25 cellular contexts compared by ENCODE assay signal in genomic region chr22:17271711-17272451, GRCh38. TPM values are rescaled to one million over a fixed set of nuclear protein-coding genes. Genes with fewer than 3 reads are reported as not detected.
DNase-seq lines count a peak whose midpoint lies in the region; ATAC-seq and TF ChIP-seq lines count a peak whose summit lies in the region.
"Had no signal": no experiment of that assay in that cellular context is flagged by ENCODE, and none has a peak within 500 bp of the region (broad histone marks: within the 10 kb centered on the region; RNA-seq: fewer than 3 reads in every experiment).

No MANE protein-coding gene starts in this region.

- POLR2A ChIA-PET in CD4-positive, alpha-beta T cell (lab: Charles Lee) = no interaction called here

- no peak overlapping the region for H3K27ac Mint-ChIP-seq in CD4-positive, alpha-beta T cell
- H3K27ac Mint-ChIP-seq in stimulated activated naive B cell treated with anti-CD40 and anti-IgM and Interleukin-4, amounts not matched to agents 10 μg/mL and 1 μg/mL and 100 μg/mL, for 72 hours = no peak overlapping the region
- H3K27ac Mint-ChIP-seq: activated T-helper 17 cell treated with anti-CD3 and anti-CD28 coated beads, Interleukin-2, amount 50 U/mL, for 72 hours had no signal

- no peaks in the 10 kb centered on the region for H3K27me3 Mint-ChIP-seq in CD4-positive, alpha-beta T cell
- H3K27me3 Mint-ChIP-seq in stimulated activated naive B cell treated with anti-CD40 and anti-IgM and Interleukin-4, amounts not matched to agents 10 μg/mL and 1 μg/mL and 100 μg/mL, for 72 hours = no peaks in the 10 kb centered on the region
- H3K27me3 Mint-ChIP-seq: activated T-helper 17 cell treated with anti-CD3 and anti-CD28 coated beads, Interleukin-2, amount 50 U/mL, for 72 hours; naive B cell had no signal

- no peaks in the 10 kb centered on the region for H3K36me3 ChIP-seq in OCI-LY1 (ENCODE audit: insufficient read depth, low read length)
- H3K36me3 ChIP-seq in lower lobe of right lung = no peaks in the 10 kb centered on the region
- no peaks in the 10 kb centered on the region for H3K36me3 ChIP-seq in spleen
- H3K36me3 ChIP-seq: ascending aorta, heart left ventricle, right atrium auricular region, thoracic aorta had no signal

- no peak overlapping the region for H3K4me3 Mint-ChIP-seq in CD4-positive, alpha-beta T cell
- no peak overlapping the region for H3K4me3 Mint-ChIP-seq in stimulated activated naive B cell treated with anti-CD40 and anti-IgM and Interleukin-4, amounts not matched to agents 10 μg/mL and 1 μg/mL and 100 μg/mL, for 72 hours
- H3K4me3 Mint-ChIP-seq: activated T-helper 17 cell treated with anti-CD3 and anti-CD28 coated beads, Interleukin-2, amount 50 U/mL, for 72 hours had no signal

- no peaks in the 10 kb centered on the region for H3K79me2 ChIP-seq in OCI-LY1 (ENCODE audit: insufficient read depth, low read length)

- no peaks in the 10 kb centered on the region for H4K20me1 ChIP-seq in OCI-LY1 (ENCODE audit: insufficient read depth, low read length)

- no peak overlapping the region for H3K9ac ChIP-seq in OCI-LY1 (ENCODE audit: low read length)

- no peaks in the 10 kb centered on the region for H3K9me3 ChIP-seq in OCI-LY1 (ENCODE audit: low read length)
- no peaks in the 10 kb centered on the region for H3K9me3 ChIP-seq in lower lobe of right lung
- no peaks in the 10 kb centered on the region for H3K9me3 ChIP-seq in spleen
- H3K9me3 ChIP-seq in CD4-positive, alpha-beta T cell (ENCODE audit: control insufficient read depth, low read length) = no peaks in the 10 kb centered on the region
- H3K9me3 ChIP-seq: ascending aorta, heart left ventricle, right atrium auricular region, thoracic aorta had no signal

- TF ChIP-seq POLR2A in spleen (IDR thresholded peaks at IDR 0.05) = no peak

- intact Hi-C loops in lower lobe of right lung (cut with DNase I) (no loop called here), spleen (cut with DNase I; ENCODE audit: low total_unique reads) (no loop called here)
- intact Hi-C loops in CD4-positive, alpha-beta T cell (cut with DNase I, micrococcal nuclease) = no loop called here

- H3K9me3 Mint-ChIP-seq in CD4-positive, alpha-beta T cell = no peaks in the 10 kb centered on the region
- H3K9me3 Mint-ChIP-seq in stimulated activated naive B cell treated with anti-CD40 and anti-IgM and Interleukin-4, amounts not matched to agents 10 μg/mL and 1 μg/mL and 100 μg/mL, for 72 hours = no peaks in the 10 kb centered on the region
- H3K9me3 Mint-ChIP-seq: activated naive CD4-positive, alpha-beta T cell treated with anti-CD3 and anti-CD28 coated beads, Interleukin-2, amount 50 U/mL, for 72 hours; activated T-helper 17 cell treated with anti-CD3 and anti-CD28 coated beads, Interleukin-2, amount 50 U/mL, for 72 hours; naive B cell had no signal

- no peak overlapping the region for H3K4me2 ChIP-seq in OCI-LY1 (ENCODE audit: low read length)

- WGBS in spleen, 5 donors = 86 to 95% (median 89%) methylated on average over 8 of the region's 8 CpGs

- CTCF ChIA-PET in CD4-positive, alpha-beta T cell (lab: Charles Lee) = no interaction called here

- no peaks in the 10 kb centered on the region for H3K27me3 ChIP-seq in OCI-LY1 (ENCODE audit: insufficient read depth, low read length)
- H3K27me3 ChIP-seq in lower lobe of right lung (ENCODE audit: low read depth) = no peaks in the 10 kb centered on the region
- no peaks in the 10 kb centered on the region for H3K27me3 ChIP-seq in spleen (replicated peaks in 1 of 7)
- no peaks in the 10 kb centered on the region for H3K27me3 ChIP-seq in CD4-positive, alpha-beta T cell (ENCODE audit: control insufficient read depth, insufficient read depth, low read length)
- H3K27me3 ChIP-seq: ascending aorta, right atrium auricular region had no signal

- no peak overlapping the region for H2AFZ ChIP-seq in OCI-LY1 (ENCODE audit: low read length)

- H3K27ac ChIP-seq in OCI-LY1 (ENCODE audit: low read depth, low read length, poor library complexity, severe bottlenecking) (peak overlapping the region; percentile 84), lower lobe of right lung (no peak overlapping the region), spleen (no peak overlapping the region)
- H3K27ac ChIP-seq in CD4-positive, alpha-beta T cell (ENCODE audit: low read depth, low read length) = no peak overlapping the region
- H3K27ac ChIP-seq: ascending aorta, epithelial cell of prostate, heart left ventricle, right atrium auricular region, thoracic aorta had no signal

- H3K4me1 ChIP-seq in OCI-LY1 (ENCODE audit: insufficient read depth, low read length, severe bottlenecking) = peaks cover 48% of the 10 kb centered on the region
- no peaks in the 10 kb centered on the region for H3K4me1 ChIP-seq in lower lobe of right lung
- peaks cover 0 to 9% (median under 1%) of the 10 kb centered on the region in 6 donors for H3K4me1 ChIP-seq in spleen
- H3K4me1 ChIP-seq: ascending aorta, heart left ventricle, right atrium auricular region had no signal

- no peaks in the 10 kb centered on the region for H3K36me3 Mint-ChIP-seq in CD4-positive, alpha-beta T cell (ENCODE audit: low read depth)
- no peaks in the 10 kb centered on the region for H3K36me3 Mint-ChIP-seq in stimulated activated naive B cell treated with anti-CD40 and anti-IgM and Interleukin-4, amounts not matched to agents 10 μg/mL and 1 μg/mL and 100 μg/mL, for 72 hours
- H3K36me3 Mint-ChIP-seq: activated naive CD4-positive, alpha-beta T cell treated with anti-CD3 and anti-CD28 coated beads, Interleukin-2, amount 50 U/mL, for 72 hours; naive B cell had no signal

- DNase-seq in lower lobe of right lung (peak; percentile 12), spleen (peak; percentile 22)
- DNase-seq in CD4-positive, alpha-beta T cell = no peak
- no peak for DNase-seq in stimulated activated naive B cell treated with anti-CD40 and anti-IgM and Interleukin-4, amounts not matched to agents 10 μg/mL and 1 μg/mL and 100 μg/mL, for 72 hours
- DNase-seq: activated CD4-positive, alpha-beta T cell treated with anti-CD3 and anti-CD28 coated beads, Interleukin-2, amount 50 U/mL, for 48 hours; activated CD8-positive, alpha-beta memory T cell treated with anti-CD3 and anti-CD28 coated beads, Interleukin-2, amount 50 U/mL, for 4 hours; central memory CD4-positive, alpha-beta T cell; naive B cell; NCI-H187 treated with DMSO at 0.1 percent for 48 hours; NCI-H2227 treated with DMSO at 0.1 percent for 48 hours; NCI-H774; stimulated activated CD4-positive, alpha-beta T cell treated with anti-CD3 and anti-CD28 coated beads, Interleukin-12 subunit alpha, Interleukin-12 subunit beta, amount 100 ng/mL, for 4 hours; stimulated activated CD4-positive, alpha-beta T cell treated with anti-CD3 and anti-CD28 coated beads, Interleukin-4, amount 100 ng/mL, for 24 hours; stimulated activated naive CD8-positive, alpha-beta T cell treated with anti-CD3 and anti-CD28 coated beads, Interleukin-15, Interleukin-2, amounts not matched to agents 100 U/mL and 50 U/mL, for 24 hours had no signal

- H3K4me3 ChIP-seq in OCI-LY1 (ENCODE audit: low read depth, low read length, poor library complexity, severe bottlenecking) = no peak overlapping the region
- H3K4me3 ChIP-seq in lower lobe of right lung = no peak overlapping the region
- no peak overlapping the region for H3K4me3 ChIP-seq in spleen
- H3K4me3 ChIP-seq: ascending aorta, heart left ventricle, right atrium auricular region, thoracic aorta had no signal

- ATAC-seq in lower lobe of right lung (no peak), GM21367 (IDR thresholded peaks at IDR 0.05; ENCODE audit: unreplicated experiment) (no peak)
- ATAC-seq in CD4-positive, alpha-beta T cell (ENCODE audit: poor library complexity) = no peak
- ATAC-seq in stimulated activated naive B cell treated with anti-CD40 and anti-IgM and Interleukin-4, amounts not matched to agents 10 μg/mL and 1 μg/mL and 100 μg/mL, for 72 hours (replicated peaks) = no peak
- ATAC-seq: activated naive CD4-positive, alpha-beta T cell treated with anti-CD3 and anti-CD28 coated beads, Interleukin-2, amount 50 U/mL, for 72 hours; activated T-helper 17 cell treated with anti-CD3 and anti-CD28 coated beads, Interleukin-2, amount 50 U/mL, for 72 hours; heart left ventricle; Right ventricle myocardium inferior; stimulated activated naive CD8-positive, alpha-beta T cell treated with anti-CD3 and anti-CD28 coated beads, Interleukin-15, Interleukin-2, amounts not matched to agents 100 U/mL and 50 U/mL, for 24 hours had no signal

- TF ChIP-seq CTCF in GM12873 (IDR thresholded peaks at IDR 0.05; ENCODE audit: insufficient read depth, low read depth, low read length, missing control alignments) (peak; percentile 13), OCI-LY1 (IDR thresholded peaks at IDR 0.05; ENCODE audit: low read length) (no peak; the same call in 1 of the 2 replicates), lower lobe of right lung (IDR thresholded peaks at IDR 0.05) (no peak), spleen (IDR thresholded peaks at IDR 0.05 in 8 of 11, conservative IDR thresholded peaks at IDR 0.05 in 3 of 11) (no peak)
- TF ChIP-seq CTCF in CD4-positive, alpha-beta T cell (IDR thresholded peaks at IDR 0.05) = no peak

- peaks cover 15% of the 10 kb centered on the region for H3K4me1 Mint-ChIP-seq in CD4-positive, alpha-beta T cell (ENCODE audit: low read depth)
- H3K4me1 Mint-ChIP-seq in stimulated activated naive B cell treated with anti-CD40 and anti-IgM and Interleukin-4, amounts not matched to agents 10 μg/mL and 1 μg/mL and 100 μg/mL, for 72 hours = peaks cover 19 to 41% of the 10 kb centered on the region in 2 donors

- no peaks in the 10 kb centered on the region for H3K9me2 ChIP-seq in OCI-LY1 (ENCODE audit: low read depth, low read length)

- H3F3A ChIP-seq in OCI-LY1 (ENCODE audit: insufficient read depth, low read length) = no peaks in the 10 kb centered on the region

RNA-seq across cellular contexts. Expression of gene ADA2, which starts 52.6 kb away (rescaled TPM):
- 110 TPM for total RNA-seq in lower lobe of right lung
- total RNA-seq in spleen = 100 to 1,000 TPM; 115 to 187 (median 166) TPM
- 10 to 100 TPM; 22.0 to 30.2 (median 22.7) TPM for polyA plus RNA-seq in spleen
- total RNA-seq in CD4-positive, alpha-beta T cell = 10 to 100 TPM; 64.4 to 66.0 TPM
- total RNA-seq: ascending aorta had no signal

Comparison
In these comparisons a context has a peak if more than half of its experiments do, and no peak if none do; other contexts are left out.
1. DNase-seq: peak in lower lobe of right lung (single experiment) and spleen (single experiment); none in CD4-positive, alpha-beta T cell (0 of 10) and stimulated activated naive B cell treated with anti-CD40 and anti-IgM and Interleukin-4, amounts not matched to agents 10 μg/mL and 1 μg/mL and 100 μg/mL, for 72 hours (single experiment).